ENCODE assay signal across 25 cellular contexts in genomic region chr7:123641901-123642300, GRCh38. TPM values are rescaled to one million over a fixed set of nuclear protein-coding genes. Genes with fewer than 3 reads are reported as not detected.
"Had no signal": no experiment of that assay in that cellular context is flagged by ENCODE, and none has a peak within 500 bp of the region (broad histone marks: within the 10 kb centered on the region; RNA-seq: fewer than 3 reads in every experiment).

No MANE protein-coding gene starts in this region.

- H3K4me1 ChIP-seq: left lung had no signal

- H3K4me3 ChIP-seq: coronary artery, left lung, lung, ovary, thyroid gland, upper lobe of left lung, uterus had no signal

- H3K36me3 ChIP-seq: left lung, ovary, thyroid gland, upper lobe of left lung, uterus had no signal

- DNase-seq: caudate nucleus; effector memory CD4-positive, alpha-beta T cell; immature natural killer cell; left lung; mesenchymal stem cell; naive thymus-derived CD4-positive, alpha-beta T cell; ovary; small intestine; stimulated activated CD4-positive, alpha-beta T cell treated with anti-CD3 and anti-CD28 coated beads, Interleukin-12 subunit alpha, Interleukin-12 subunit beta, amount 100 ng/mL, for 4 hours; stimulated activated naive CD4-positive, alpha-beta T cell treated with Interleukin-2 at 50 U/mL for 16 hours; thyroid gland; upper lobe of left lung; uterus had no signal

- H3K9me3 ChIP-seq: left lung, ovary, thyroid gland, upper lobe of left lung, uterus had no signal

- H3K27me3 ChIP-seq: left lung, ovary, thyroid gland, upper lobe of left lung, uterus had no signal

- H3K27ac ChIP-seq: coronary artery, left lung, ovary, thyroid gland, upper lobe of left lung, uterus had no signal

RNA-seq across cellular contexts. Expression of gene LMOD2, which starts 13.8 kb away (rescaled TPM):
- total RNA-seq: chondrocyte; dermis microvascular lymphatic vessel endothelial cell; esophagus mucosa; fibroblast of lung; frontal cortex; left lung; naive thymus-derived CD4-positive, alpha-beta T cell; progenitor cell of endocrine pancreas; renal cortical epithelial cell; sciatic nerve; thyroid gland; upper lobe of left lung had no signal
- polyA plus RNA-seq: fibroblast of lung, immature natural killer cell, keratinocyte, lung, neural cell had no signal

RNA-seq across cellular contexts. Expression of gene ASB15, which starts 40.3 kb away (rescaled TPM):
- total RNA-seq: chondrocyte; dermis microvascular lymphatic vessel endothelial cell; esophagus mucosa; fibroblast of lung; frontal cortex; left lung; lung; naive thymus-derived CD4-positive, alpha-beta T cell; ovary; progenitor cell of endocrine pancreas; renal cortical epithelial cell; sciatic nerve; thyroid gland; upper lobe of left lung; uterus had no signal
- polyA plus RNA-seq: fibroblast of lung, immature natural killer cell, keratinocyte, lung, neural cell, ovary had no signal
